1 cellular context compared by ENCODE assay signal in genomic region chr1:20198918-20199317, GRCh38.
TF ChIP-seq lines count a peak whose summit lies in the region.

No MANE protein-coding gene starts in this region.

TF ChIP-seq in K562, 482 proteins besides CTCF, POLR2A, EP300 and RAD21 (continued from another document and continues in another):
- TF ChIP-seq ZBTB40 (IDR thresholded peaks at IDR 0.05) = no peak
- no peak for TF ChIP-seq ZBTB40 (CRISPR knock-in tag; IDR thresholded peaks at IDR 0.05)
- no peak for TF ChIP-seq CREBBP (IDR thresholded peaks at IDR 0.05; ENCODE audit: low read depth, low read length)
- TF ChIP-seq SP2 (IDR thresholded peaks at IDR 0.05; ENCODE audit: extremely low read depth, low read depth, low read length, poor library complexity, severe bottlenecking) = no peak
- TF ChIP-seq SNRNP70 (optimal IDR thresholded peaks at IDR 0.05; ENCODE audit: low read depth, low read length) = no peak
- no peak for TF ChIP-seq KDM2B (CRISPR knock-in tag; IDR thresholded peaks at IDR 0.05)
- TF ChIP-seq TSHZ1 (CRISPR knock-in tag; IDR thresholded peaks at IDR 0.05) = no peak
- TF ChIP-seq TCF15 (CRISPR knock-in tag; IDR thresholded peaks at IDR 0.05) = no peak
- no peak for TF ChIP-seq ZNF140 (CRISPR knock-in tag; IDR thresholded peaks at IDR 0.05)
- TF ChIP-seq TGIF2 (CRISPR knock-in tag; IDR thresholded peaks at IDR 0.05) = no peak
- no peak for TF ChIP-seq ESRRB (CRISPR knock-in tag; IDR thresholded peaks at IDR 0.05; ENCODE audit: borderline replicate concordance)
- no peak for TF ChIP-seq NR2F6 (CRISPR knock-in tag; IDR thresholded peaks at IDR 0.05)
- peak; percentile 22; the same call in 1 of the 2 replicates for TF ChIP-seq ATF4 (CRISPR knock-in tag; IDR thresholded peaks at IDR 0.05)
- no peak for TF ChIP-seq POU5F1 (IDR thresholded peaks at IDR 0.05; ENCODE audit: borderline replicate concordance, low read depth, low read length, partially characterized antibody)
- peak; percentile 74 for TF ChIP-seq CCNT2 (IDR thresholded peaks at IDR 0.05; ENCODE audit: borderline replicate concordance, extremely low read depth, insufficient read length, low read depth, low read length)
- TF ChIP-seq CEBPB (tag; IDR thresholded peaks at IDR 0.05) = no peak
- no peak for TF ChIP-seq PRDM10 (IDR thresholded peaks at IDR 0.05; ENCODE audit: partially characterized antibody)
- TF ChIP-seq ZNF354B (CRISPR knock-in tag; IDR thresholded peaks at IDR 0.05) = no peak
- no peak for TF ChIP-seq WHSC1 (IDR thresholded peaks at IDR 0.05; ENCODE audit: low read length)
- TF ChIP-seq STAG1 (CRISPR knock-in tag; IDR thresholded peaks at IDR 0.05; ENCODE audit: borderline replicate concordance) = no peak
- TF ChIP-seq ZNF609 (CRISPR knock-in tag; IDR thresholded peaks at IDR 0.05; ENCODE audit: borderline replicate concordance) = no peak
- peak; percentile 17; the same call in 1 of the 2 replicates for TF ChIP-seq EHMT2 (IDR thresholded peaks at IDR 0.05)
- no peak for TF ChIP-seq ZNF707 (CRISPR knock-in tag; conservative IDR thresholded peaks at IDR 0.05)
- no peak for TF ChIP-seq RNF219 (CRISPR knock-in tag; IDR thresholded peaks at IDR 0.05)
- no peak for TF ChIP-seq ERF (CRISPR knock-in tag; IDR thresholded peaks at IDR 0.05)
- TF ChIP-seq BCL6 (CRISPR knock-in tag; IDR thresholded peaks at IDR 0.05) = peak; percentile 70; the same call in 1 of the 2 replicates
- no peak for TF ChIP-seq USF1 (CRISPR knock-in tag; IDR thresholded peaks at IDR 0.05)
- no peak for TF ChIP-seq EGR1 (conservative IDR thresholded peaks at IDR 0.05)
- TF ChIP-seq PHF21A (IDR thresholded peaks at IDR 0.05; ENCODE audit: borderline replicate concordance, low read depth) = no peak
- no peak for TF ChIP-seq KAT8 (IDR thresholded peaks at IDR 0.05; ENCODE audit: low read depth)
- no peak for TF ChIP-seq PHF20 (IDR thresholded peaks at IDR 0.05; ENCODE audit: partially characterized antibody)
